In the genomic region with DNA sequence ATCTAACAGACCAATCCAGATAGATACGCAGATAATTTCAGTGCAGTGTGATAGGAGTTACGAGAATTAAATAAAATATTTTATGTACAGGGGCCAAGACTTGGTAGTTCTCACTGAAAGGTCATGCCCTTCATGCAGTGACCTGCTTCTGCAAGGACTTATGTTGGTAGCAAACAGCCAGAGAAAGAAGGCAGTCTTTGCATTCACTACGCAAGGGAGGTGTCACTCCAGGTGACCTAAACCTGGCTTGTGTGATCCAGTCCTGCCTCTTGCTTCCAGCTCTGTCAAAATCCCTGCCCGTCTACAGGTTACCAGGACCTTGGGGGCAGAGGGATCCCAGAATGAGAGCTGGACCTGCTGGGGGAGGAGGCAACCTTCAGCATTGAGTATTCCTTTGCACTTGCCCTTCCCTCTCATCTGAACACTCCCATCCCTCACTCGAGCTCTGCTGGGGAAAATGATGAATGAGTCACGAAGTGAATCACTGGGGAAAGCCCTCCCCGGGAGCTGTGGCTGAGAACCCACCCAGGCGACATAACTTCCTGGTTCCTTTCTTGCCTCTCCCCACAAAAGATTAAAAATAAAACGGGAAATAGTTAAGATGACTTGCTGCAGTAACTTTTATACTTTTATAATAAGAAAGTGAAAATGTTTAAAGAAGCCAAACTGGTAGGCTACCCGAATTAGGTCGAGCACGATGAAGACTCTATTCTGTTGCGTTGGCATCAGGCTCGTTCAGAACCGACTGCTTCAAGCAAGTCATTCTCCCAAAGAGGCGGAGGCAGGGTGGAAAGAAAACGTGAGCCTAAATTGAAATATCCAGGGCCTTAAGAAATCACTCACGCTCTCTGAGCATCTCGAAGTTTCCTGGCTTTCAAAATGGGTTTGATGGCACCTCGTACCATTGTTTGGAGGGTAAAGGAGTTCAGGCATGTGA, we compare ENCODE assay signal across 9 cellular contexts.
A peak's percentile ranks its signal among the peaks of the same experiment; 100 is the strongest.
DNase-seq lines count a peak whose midpoint lies in the region; ATAC-seq, FAIRE-seq and TF ChIP-seq lines count a peak whose summit lies in the region.
"Had no signal": no experiment of that assay in that cellular context is flagged by ENCODE, and none has a peak within 500 bp of the region (broad histone marks: within the 10 kb centered on the region; RNA-seq: fewer than 3 reads in every experiment).

No MANE protein-coding gene starts in this region.

- H3K4me1 ChIP-seq in gastrocnemius medialis, result peaks cover 6 to 12% of the 10 kb centered on the region in 2 donors
- no peaks in the 10 kb centered on the region for H3K4me1 ChIP-seq in testis
- H3K4me1 ChIP-seq in ovary (ENCODE audit: insufficient read depth), result peaks cover 4% of the 10 kb centered on the region

- FAIRE-seq in HTR-8/SVneo (lab: Jason Lieb, UNC), result no peak

- H3K9me3 ChIP-seq in gastrocnemius medialis (no peaks in the 10 kb centered on the region), testis (no peaks in the 10 kb centered on the region), ovary (no peaks in the 10 kb centered on the region)

- H3K36me3 ChIP-seq in gastrocnemius medialis, result no peaks in the 10 kb centered on the region
- no peaks in the 10 kb centered on the region for H3K36me3 ChIP-seq in testis (ENCODE audit: low read depth, missing control alignments)
- H3K36me3 ChIP-seq in ovary, result no peaks in the 10 kb centered on the region

- no peak for TF ChIP-seq POLR2A in gastrocnemius medialis (IDR thresholded peaks at IDR 0.05)
- no peak for TF ChIP-seq POLR2A in testis (IDR thresholded peaks at IDR 0.05)
- TF ChIP-seq POLR2A in ovary (IDR thresholded peaks at IDR 0.05), result no peak

- H3K27ac ChIP-seq in gastrocnemius medialis (peak overlapping the region in 3 of 4 donors; percentile 19 to 23 (median 20)), testis (no peak overlapping the region), ovary (no peak overlapping the region)
- H3K27ac ChIP-seq: VCaP had no signal

- ATAC-seq in GM19452 (IDR thresholded peaks at IDR 0.05; ENCODE audit: unreplicated experiment), result peak; percentile 44
- peak; percentile 50 to 66 for ATAC-seq in gastrocnemius medialis

- TF ChIP-seq CTCF in fibroblast of mammary gland (conservative IDR thresholded peaks at IDR 0.05; ENCODE audit: control insufficient read depth, insufficient read depth, low read depth, low read length), result no peak
- no peak for TF ChIP-seq CTCF in gastrocnemius medialis (IDR thresholded peaks at IDR 0.05 in 4 of 5, conservative IDR thresholded peaks at IDR 0.05 in 1 of 5)
- no peak for TF ChIP-seq CTCF in testis (IDR thresholded peaks at IDR 0.05)
- TF ChIP-seq CTCF in ovary (IDR thresholded peaks at IDR 0.05), result no peak

- in situ Hi-C loops in gastrocnemius medialis (cut with MboI; ENCODE audit: low sequenced_read_pairs in 4 of 4), result loop anchor here in 2 of 4 donors (5.0 to 10.0 kb wide), 2 partner anchors 222 to 225 kb away; no protein-coding TSS in a partner anchor

- DNase-seq in HTR-8/SVneo (ENCODE audit: insufficient read length, low spot score), result peak; percentile 41
- DNase-seq in activated CD8-positive, alpha-beta memory T cell treated with anti-CD3 and anti-CD28 coated beads for 4 hours (ENCODE audit: low read depth in 2 of 2), result peak; percentile 22 to 42
- DNase-seq in fibroblast of mammary gland (ENCODE audit: low read depth), result peak; percentile 84
- peak in 1 of 2 donors; percentile 17 for DNase-seq in gastrocnemius medialis
- no peak for DNase-seq in NCI-H1048 (lab: John Stamatoyannopoulos, UW)
- DNase-seq in testis, result no peak
- DNase-seq in ovary, result no peak

- no peaks in the 10 kb centered on the region for H3K27me3 ChIP-seq in gastrocnemius medialis
- H3K27me3 ChIP-seq in testis, result no peaks in the 10 kb centered on the region
- no peaks in the 10 kb centered on the region for H3K27me3 ChIP-seq in ovary

- H3K4me3 ChIP-seq in fibroblast of mammary gland (ENCODE audit: control insufficient read depth, low read depth, low read length), result peak overlapping the region; percentile 43
- H3K4me3 ChIP-seq in gastrocnemius medialis, result peak overlapping the region in 2 of 4 donors; percentile 26 to 30
- H3K4me3 ChIP-seq in testis, result no peak overlapping the region
- H3K4me3 ChIP-seq in ovary, result no peak overlapping the region

- 80% methylated on average over 20 of the region's 20 CpGs for WGBS in testis, 2 donors
- 47 to 60% (median 59%) methylated on average over 20 of the region's 20 CpGs for WGBS in ovary, 3 donors

- intact Hi-C loops in gastrocnemius medialis (cut with DNase I; ENCODE audit: low total_unique reads) (loop anchor here (10.0 kb wide), 2 partner anchors 125 to 185 kb away; no protein-coding TSS in a partner anchor), testis (cut with DNase I; ENCODE audit: low total_unique reads) (loop anchor here (10.0 kb wide), 1 partner anchor 215 kb away; a partner anchor contains a TSS), ovary (cut with DNase I) (loop anchor here in 3 of 4 donors (5.0 to 10.0 kb wide), 5 partner anchors 85 to 765 kb away; a partner anchor contains a TSS)

- no peak for TF ChIP-seq EP300 in ovary (IDR thresholded peaks at IDR 0.05)

Comparison
In these comparisons a context has a peak if more than half of its experiments do, and no peak if none do; other contexts are left out.
1. DNase-seq: peak in HTR-8/SVneo (single experiment), activated CD8-positive, alpha-beta memory T cell treated with anti-CD3 and anti-CD28 coated beads for 4 hours (2 of 2) and fibroblast of mammary gland (single experiment); none in NCI-H1048 (single experiment), testis (single experiment) and ovary (0 of 5).
2. H3K27ac ChIP-seq: peak in gastrocnemius medialis (3 of 4); none in testis (0 of 2) and ovary (0 of 2).